ENCODE assay signal across 18 cellular contexts in genomic region chr16:83928341-83929055, GRCh38. TPM values are rescaled to one million over a fixed set of nuclear protein-coding genes. Genes with fewer than 3 reads are reported as not detected.
DNase-seq lines count a peak whose midpoint lies in the region; ATAC-seq and TF ChIP-seq lines count a peak whose summit lies in the region.
"Had no signal": no experiment of that assay in that cellular context is flagged by ENCODE, and none has a peak within 500 bp of the region (broad histone marks: within the 10 kb centered on the region; RNA-seq: fewer than 3 reads in every experiment).

No MANE protein-coding gene starts in this region.

- H3K4me3 ChIP-seq in AG10803 (ENCODE audit: low read length) = no peak overlapping the region
- no peak overlapping the region for H3K4me3 ChIP-seq in IMR-90 (ENCODE audit: insufficient read depth, low read depth, low read length)
- H3K4me3 ChIP-seq in endodermal cell (ENCODE audit: low read length) = no peak overlapping the region
- no peak overlapping the region for H3K4me3 ChIP-seq in mesenchymal stem cell (ENCODE audit: insufficient read depth in 1 of 2, low read depth in 1 of 2, low read length in 2 of 2)
- no peak overlapping the region for H3K4me3 ChIP-seq in uterus
- H3K4me3 ChIP-seq: esophagus squamous epithelium had no signal

- H2AK5ac ChIP-seq in IMR-90 (ENCODE audit: low read depth, low read length) (no peak overlapping the region), mesenchymal stem cell (ENCODE audit: low read length, severe bottlenecking) (no peak overlapping the region)

- H4K8ac ChIP-seq in IMR-90 (ENCODE audit: low read depth in 2 of 2, low read length in 2 of 2) (no peak overlapping the region), mesenchymal stem cell (ENCODE audit: low read length) (no peak overlapping the region)

- no peaks in the 10 kb centered on the region for H3K27me3 ChIP-seq in IMR-90 (ENCODE audit: control insufficient read depth, insufficient read depth, low read length)
- H3K27me3 ChIP-seq in endodermal cell (ENCODE audit: control insufficient read depth, insufficient read depth, low read length, poor library complexity, severe bottlenecking) = no peaks in the 10 kb centered on the region
- H3K27me3 ChIP-seq in mesenchymal stem cell (ENCODE audit: control insufficient read depth in 1 of 2, insufficient read depth in 1 of 2, low read length in 2 of 2) = peaks cover 7 to 13% of the 10 kb centered on the region in 2 experiments
- H3K27me3 ChIP-seq in uterus = no peaks in the 10 kb centered on the region

- no peak overlapping the region for H2AK9ac ChIP-seq in IMR-90 (replicated peaks; ENCODE audit: low read depth, low read length, poor library complexity)

- H3K9me3 Mint-ChIP-seq in endodermal cell = no peaks in the 10 kb centered on the region
- H3K9me3 Mint-ChIP-seq: central memory CD8-positive, alpha-beta T cell; H9; T-helper 2 cell treated with Interferon-gamma antibody and Interleukin-4, amounts not matched to agents 5 μg/mL and 100 μg/mL, for 36 hours had no signal

- H3K27me3 Mint-ChIP-seq in endodermal cell (ENCODE audit: insufficient read depth) = no peaks in the 10 kb centered on the region
- H3K27me3 Mint-ChIP-seq in T-helper 17 cell = no peaks in the 10 kb centered on the region
- H3K27me3 Mint-ChIP-seq: central memory CD8-positive, alpha-beta T cell had no signal

- TF ChIP-seq CTCF in AG10803 (conservative IDR thresholded peaks at IDR 0.05; ENCODE audit: low read length) (0 out of 2 replicates have a peak, but pooled peaks have one; percentile 5), IMR-90 (conservative IDR thresholded peaks at IDR 0.05; ENCODE audit: low read depth, low read length) (no peak), endodermal cell (conservative IDR thresholded peaks at IDR 0.05) (no peak), uterus (IDR thresholded peaks at IDR 0.05) (no peak)

- H4K91ac ChIP-seq in IMR-90 (ENCODE audit: insufficient read depth, low read depth, low read length) (no peak overlapping the region), mesenchymal stem cell (ENCODE audit: low read length) (peak overlapping the region; percentile 25)

- no peak overlapping the region for H4K5ac ChIP-seq in IMR-90 (ENCODE audit: low read depth, low read length)

- no peak for TF ChIP-seq RAD21 in IMR-90 (IDR thresholded peaks at IDR 0.05; ENCODE audit: low read length)

- DNase-seq in AG10803 (ENCODE audit: low read depth) (peak; percentile 88), IMR-90 (peak; percentile 85), endodermal cell (peak; percentile 39), mesenchymal stem cell (peak; percentile 74), uterus (no peak), T-helper 17 cell (no peak)
- DNase-seq in effector CD4-positive, alpha-beta T cell = no peak
- DNase-seq: activated CD8-positive, alpha-beta T cell treated with anti-CD3 and anti-CD28 coated beads, Interleukin-2, amount 10 ng/mL, durations not matched to agents 7 days and 5 days; activated gamma-delta T cell; C1 segment of cervical spinal cord; esophagus squamous epithelium; H9; islet precursor cell; NCI-H1417 treated with DMSO at 0.1 percent for 48 hours; stimulated activated naive CD4-positive, alpha-beta T cell treated with Interleukin-2 at 50 U/mL for 16 hours had no signal

- H2BK15ac ChIP-seq in IMR-90 (ENCODE audit: low read depth, low read length) (no peak overlapping the region), mesenchymal stem cell (ENCODE audit: low read depth, poor library complexity, severe bottlenecking) (no peak overlapping the region)

- no peak overlapping the region for H2BK120ac ChIP-seq in IMR-90 (ENCODE audit: low read depth, low read length)
- no peak overlapping the region for H2BK120ac ChIP-seq in mesenchymal stem cell (ENCODE audit: low read depth, low read length)

- no peak overlapping the region for H3K27ac ChIP-seq in IMR-90 (ENCODE audit: insufficient read depth, low read length)
- H3K27ac ChIP-seq in endodermal cell (ENCODE audit: low read depth, low read length) = no peak overlapping the region
- H3K27ac ChIP-seq in mesenchymal stem cell (ENCODE audit: low read length, poor library complexity, severe bottlenecking) = no peak overlapping the region
- H3K27ac ChIP-seq in uterus = no peak overlapping the region
- H3K27ac ChIP-seq: esophagus squamous epithelium had no signal

- H3K18ac ChIP-seq in IMR-90 (ENCODE audit: low read depth, low read length) = no peak overlapping the region
- H3K18ac ChIP-seq in mesenchymal stem cell (ENCODE audit: low read depth in 1 of 2, low read length in 2 of 2) = no peak overlapping the region

- no peak overlapping the region for H2AFZ ChIP-seq in IMR-90 (replicated peaks; ENCODE audit: low read length, poor library complexity)
- no peak overlapping the region for H2AFZ ChIP-seq in mesenchymal stem cell (ENCODE audit: low read depth, low read length)

- H3K4ac ChIP-seq in IMR-90 (ENCODE audit: low read depth, low read length) = no peak overlapping the region
- no peak overlapping the region for H3K4ac ChIP-seq in mesenchymal stem cell (ENCODE audit: low read depth in 1 of 2, low read length in 2 of 2)

- no peak overlapping the region for H3K9ac ChIP-seq in IMR-90 (ENCODE audit: low read depth, low read length)
- no peak overlapping the region for H3K9ac ChIP-seq in endodermal cell (ENCODE audit: extremely low read depth, low read length, poor library complexity, severe bottlenecking)
- H3K9ac ChIP-seq in mesenchymal stem cell (ENCODE audit: low read length) = no peak overlapping the region

- H3K9me3 ChIP-seq in IMR-90 (ENCODE audit: control insufficient read depth, insufficient read depth, low read length) (no peaks in the 10 kb centered on the region), endodermal cell (ENCODE audit: control insufficient read depth, low read length) (no peaks in the 10 kb centered on the region), mesenchymal stem cell (ENCODE audit: control insufficient read depth, low read length) (no peaks in the 10 kb centered on the region), uterus (no peaks in the 10 kb centered on the region), T-helper 17 cell (ENCODE audit: control insufficient read depth, low read length, poor library complexity, severe bottlenecking) (no peaks in the 10 kb centered on the region)
- H3K9me3 ChIP-seq: esophagus squamous epithelium had no signal

- no peak overlapping the region for H3K14ac ChIP-seq in IMR-90 (replicated peaks; ENCODE audit: low read depth, low read length)
- H3K14ac ChIP-seq in mesenchymal stem cell (ENCODE audit: low read length in 2 of 2) = no peak overlapping the region

- CTCF ChIA-PET in IMR-90 (lab: Yijun Ruan, JAX) = no interaction called here

- TF ChIP-seq POLR2A in IMR-90 (IDR thresholded peaks at IDR 0.05; ENCODE audit: low read depth, low read length) = no peak
- no peak for TF ChIP-seq POLR2A in uterus (IDR thresholded peaks at IDR 0.05)

- H2BK12ac ChIP-seq in mesenchymal stem cell (ENCODE audit: low read length in 2 of 2) = no peak overlapping the region

- H3K23ac ChIP-seq in IMR-90 (ENCODE audit: low read depth, low read length) = no peak overlapping the region
- H3K23ac ChIP-seq in mesenchymal stem cell (ENCODE audit: low read length in 2 of 2) = no peak overlapping the region

- no peak overlapping the region for H3K56ac ChIP-seq in IMR-90 (ENCODE audit: extremely low read depth, insufficient read depth, low read length)

- no peaks in the 10 kb centered on the region for H3K9me1 ChIP-seq in IMR-90 (ENCODE audit: insufficient read depth, low read length)

- H3K36me3 Mint-ChIP-seq in endodermal cell (ENCODE audit: low read depth) (peaks cover 24% of the 10 kb centered on the region), T-helper 17 cell (ENCODE audit: low read depth) (peaks cover 3% of the 10 kb centered on the region)

- peak; percentile 48 for ATAC-seq in IMR-90 (ENCODE audit: low read depth)
- no peak for ATAC-seq in HG03097 (IDR thresholded peaks at IDR 0.05; ENCODE audit: low FRiP score, unreplicated experiment)
- ATAC-seq in T-helper 17 cell = no peak
- ATAC-seq: activated CD8-positive, alpha-beta T cell treated with anti-CD3 and anti-CD28 coated beads, Interleukin-2, amount 10 ng/mL, durations not matched to agents 7 days and 5 days had no signal

- H3K79me1 ChIP-seq in IMR-90 (ENCODE audit: low read depth in 1 of 2, low read length in 2 of 2) (no peaks in the 10 kb centered on the region), mesenchymal stem cell (replicated peaks; ENCODE audit: low read length, poor library complexity, severe bottlenecking) (no peaks in the 10 kb centered on the region)

- in situ Hi-C loops in IMR-90 (cut with MboI; ENCODE audit: low sequenced_read_pairs) = no loop called here

- no peak overlapping the region for H2BK20ac ChIP-seq in IMR-90 (ENCODE audit: low read depth, low read length)

- H3K4me1 Mint-ChIP-seq in endodermal cell = peaks cover 15% of the 10 kb centered on the region
- H3K4me1 Mint-ChIP-seq in T-helper 17 cell = peaks cover 12% of the 10 kb centered on the region

- H3K27ac Mint-ChIP-seq in endodermal cell = no peak overlapping the region
- no peak overlapping the region for H3K27ac Mint-ChIP-seq in T-helper 17 cell
- H3K27ac Mint-ChIP-seq: activated CD8-positive, alpha-beta T cell treated with anti-CD3 and anti-CD28 coated beads, Interleukin-2, amount 10 ng/mL, durations not matched to agents 7 days and 5 days; T-helper 2 cell treated with Interferon-gamma antibody and Interleukin-4, amounts not matched to agents 5 μg/mL and 100 μg/mL, for 36 hours had no signal

- H3K4me3 Mint-ChIP-seq in endodermal cell (no peak overlapping the region), T-helper 17 cell (no peak overlapping the region)
- H3K4me3 Mint-ChIP-seq: activated CD8-positive, alpha-beta T cell treated with anti-CD3 and anti-CD28 coated beads, Interleukin-2, amount 10 ng/mL, durations not matched to agents 7 days and 5 days; central memory CD8-positive, alpha-beta T cell; H9; T-helper 2 cell treated with Interferon-gamma antibody and Interleukin-4, amounts not matched to agents 5 μg/mL and 100 μg/mL, for 36 hours had no signal

- H2BK5ac ChIP-seq in IMR-90 (ENCODE audit: low read depth, low read length, poor library complexity, severe bottlenecking) = no peak overlapping the region
- no peak overlapping the region for H2BK5ac ChIP-seq in mesenchymal stem cell (ENCODE audit: low read depth, low read length, poor library complexity, severe bottlenecking)

- BruUV-seq in IMR-90 (replicated peaks; lab: Mats Ljungman, UMichigan) = no TSS peak

- no peaks in the 10 kb centered on the region for H4K20me1 ChIP-seq in IMR-90 (ENCODE audit: insufficient read depth, low read length)

- POLR2A ChIA-PET in IMR-90 (lab: Charles Lee; ENCODE audit: unreplicated experiment) = interaction anchor here (1.0 kb wide), 1 partner anchor 8 kb away, joined by 3 read pairs; no protein-coding TSS in a partner anchor

- intact Hi-C loops in IMR-90 (cut with micrococcal nuclease) = no loop called here
- intact Hi-C loops in uterus (cut with DNase I; ENCODE audit: low total_unique reads) = no loop called here

- H3K4me2 ChIP-seq in IMR-90 (ENCODE audit: low read depth, low read length) = no peak overlapping the region
- H3K4me2 ChIP-seq in mesenchymal stem cell (ENCODE audit: low read length, poor library complexity, severe bottlenecking) = no peak overlapping the region

- dilution Hi-C loops in IMR-90 (cut with HindIII; ENCODE audit: low sequenced_read_pairs, unreplicated experiment) = no loop called here

- H3K4me1 ChIP-seq in IMR-90 (ENCODE audit: control insufficient read depth, insufficient read depth, low read length) (peaks cover 7% of the 10 kb centered on the region), endodermal cell (ENCODE audit: control insufficient read depth, insufficient read depth, low read length) (no peaks in the 10 kb centered on the region), mesenchymal stem cell (ENCODE audit: control insufficient read depth, insufficient read depth, low read depth, low read length) (peaks cover 5% of the 10 kb centered on the region), uterus (no peaks in the 10 kb centered on the region)

- 97% methylated on average over 4 of the region's 16 CpGs; no CpG with 5 or more reads in 1 of the 2 experiments for WGBS in IMR-90 (ENCODE audit: extremely low coverage in 2 of 2, insufficient read length in 1 of 2), 2 experiments
- 93 to 96% methylated on average over 16 of the region's 16 CpGs for WGBS in endodermal cell (ENCODE audit: insufficient coverage in 1 of 2, insufficient read length in 1 of 2), 2 experiments
- 89% methylated on average over 16 of the region's 16 CpGs for WGBS in mesenchymal stem cell

- H3K36me3 ChIP-seq in IMR-90 (ENCODE audit: control insufficient read depth, insufficient read depth, low read length) (no peaks in the 10 kb centered on the region), endodermal cell (ENCODE audit: control insufficient read depth, insufficient read depth, low read length) (no peaks in the 10 kb centered on the region), mesenchymal stem cell (ENCODE audit: control insufficient read depth in 1 of 2, insufficient read depth in 2 of 2, low read depth in 1 of 2, low read length in 2 of 2) (peaks cover 0 to 18% of the 10 kb centered on the region in 2 experiments), uterus (no peaks in the 10 kb centered on the region)
- H3K36me3 ChIP-seq: esophagus squamous epithelium had no signal

RNA-seq across cellular contexts. Expression of gene OSGIN1, which starts 24.5 kb away (rescaled TPM):
- total RNA-seq in IMR-90 (2012; rRNA removed) (0.83 and 0.90 TPM in 2 replicates), endodermal cell (1 to 10 TPM; 1.6 to 2.7 TPM), uterus (1 to 10 TPM in 2 of 4 donors, under 1 TPM in 1, not detected in 1; 0.77 to 5.4 (median 1.2) TPM), T-helper 17 cell (1 to 10 TPM; 1.1 to 1.4 TPM)
- polyA plus RNA-seq in IMR-90 (2012; rRNA removed) = 6.4 and 7.4 TPM in 2 replicates
- 3.1 and 4.1 TPM in 2 replicates for polyA plus RNA-seq in IMR-90 (2012; cell fraction: cytosol; rRNA removed)
- 4.1 and 9.2 TPM in 2 replicates for polyA plus RNA-seq in IMR-90 (2012; cell fraction: nucleus; rRNA removed; ENCODE audit: low replicate concordance)
- 1.0 TPM for polyA plus RNA-seq in endodermal cell (2013, experiment 1 of 2)
- 0.70 TPM for polyA plus RNA-seq in endodermal cell (2013, experiment 2 of 2)
- polyA plus RNA-seq in mesenchymal stem cell (2013, experiment 1 of 2) = 5.4 TPM
- 5.9 TPM for polyA plus RNA-seq in mesenchymal stem cell (2013, experiment 2 of 2)

RNA-seq across cellular contexts. Expression of gene MLYCD, which starts 29.6 kb away (rescaled TPM):
- total RNA-seq in IMR-90 (2012; rRNA removed) = 1.9 and 2.7 TPM in 2 replicates
- polyA plus RNA-seq in IMR-90 (2012; rRNA removed) = 1.9 TPM in 2 replicates
- 1.3 and 1.5 TPM in 2 replicates for polyA plus RNA-seq in IMR-90 (2012; cell fraction: cytosol; rRNA removed)
- 4.7 and 4.8 TPM in 2 replicates for polyA plus RNA-seq in IMR-90 (2012; cell fraction: nucleus; rRNA removed; ENCODE audit: low replicate concordance)
- 10 to 100 TPM; 11.1 to 19.0 TPM for total RNA-seq in endodermal cell
- polyA plus RNA-seq in endodermal cell (2013, experiment 1 of 2) = 3.6 TPM
- polyA plus RNA-seq in endodermal cell (2013, experiment 2 of 2) = 3.4 TPM
- 1.3 TPM for polyA plus RNA-seq in mesenchymal stem cell (2013, experiment 1 of 2)
- 1.2 TPM for polyA plus RNA-seq in mesenchymal stem cell (2013, experiment 2 of 2)
- 10 to 100 TPM in 1 of 4 donors, 1 to 10 TPM in 3; 4.5 to 16.6 (median 6.7) TPM for total RNA-seq in uterus
- 1 to 10 TPM; 4.7 to 6.2 TPM for total RNA-seq in T-helper 17 cell

RNA-seq across cellular contexts. Expression of gene NECAB2, which starts 39.5 kb away (rescaled TPM):
- total RNA-seq in IMR-90 (2012; rRNA removed) = under 0.01 TPM in 1 of 2 replicates, not detected in the other
- 0.26 and 0.27 TPM in 2 replicates for polyA plus RNA-seq in IMR-90 (2012; rRNA removed)
- polyA plus RNA-seq in IMR-90 (2012; cell fraction: cytosol; rRNA removed) = 0.25 and 0.44 TPM in 2 replicates
- 0.65 and 1.1 TPM in 2 replicates for polyA plus RNA-seq in IMR-90 (2012; cell fraction: nucleus; rRNA removed; ENCODE audit: low replicate concordance)
- 1 to 10 TPM; 2.7 to 3.3 TPM for total RNA-seq in endodermal cell
- polyA plus RNA-seq in endodermal cell (2013, experiment 1 of 2) = 34.1 TPM
- polyA plus RNA-seq in endodermal cell (2013, experiment 2 of 2) = 29.4 TPM
- polyA plus RNA-seq in mesenchymal stem cell (2013, experiment 1 of 2) = 0.58 TPM
- 0.33 TPM for polyA plus RNA-seq in mesenchymal stem cell (2013, experiment 2 of 2)
- total RNA-seq in uterus = 1 to 10 TPM in 2 of 4 donors, not detected in 2; 1.1 to 1.4 TPM
- not detected for total RNA-seq in T-helper 17 cell
- total RNA-seq: activated CD8-positive, alpha-beta T cell treated with anti-CD3 and anti-CD28 coated beads, Interleukin-2, amount 10 ng/mL, durations not matched to agents 7 days and 5 days; esophagus squamous epithelium had no signal

Comparison
In these comparisons a context has a peak if more than half of its experiments do, and no peak if none do; other contexts are left out.
1. DNase-seq: peak in AG10803 (single experiment), IMR-90 (single experiment), endodermal cell (single experiment) and mesenchymal stem cell (single experiment); none in uterus (0 of 2), T-helper 17 cell (0 of 3) and effector CD4-positive, alpha-beta T cell (single experiment).